Comparison of ENCODE assay signal across 1 cellular context in the genomic region with DNA sequence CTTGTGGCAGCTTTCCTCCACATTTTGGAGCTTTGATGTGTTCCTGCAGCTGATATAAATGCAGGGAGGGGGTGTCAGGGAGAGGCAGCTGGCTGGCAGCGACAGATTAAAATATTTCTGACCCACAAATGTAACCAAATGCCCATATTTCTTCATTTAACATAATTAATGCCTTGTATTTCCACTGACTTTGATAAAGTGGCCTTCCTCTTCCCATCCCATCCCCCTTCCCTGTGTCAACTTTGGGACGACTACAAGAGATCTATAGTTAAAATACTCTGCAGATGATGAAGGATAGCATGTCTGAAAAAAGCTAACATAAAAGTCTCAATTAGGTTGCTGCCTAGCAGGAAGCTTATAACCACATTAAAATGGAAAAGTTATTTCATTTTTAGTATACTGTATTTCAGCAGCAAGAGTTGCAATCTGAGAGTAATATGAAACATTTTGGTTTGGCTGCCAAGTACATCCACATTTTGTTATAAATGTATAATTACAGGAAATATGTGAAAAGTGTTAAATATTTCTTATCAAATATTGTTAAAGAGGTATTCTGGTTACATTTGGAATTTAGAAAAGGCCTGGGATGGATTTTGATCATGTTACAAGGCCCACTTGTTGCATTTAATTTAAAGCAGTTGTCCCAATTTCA.
TF ChIP-seq lines count a peak whose summit lies in the region.

No MANE protein-coding gene starts in this region.

TF ChIP-seq in IMR-90, 13 proteins besides CTCF, POLR2A, EP300 and RAD21:
- no peak for TF ChIP-seq MAFK (IDR thresholded peaks at IDR 0.05; ENCODE audit: low read depth, low read length)
- no peak for TF ChIP-seq CEBPB (IDR thresholded peaks at IDR 0.05; ENCODE audit: low read depth, low read length)
- no peak for TF ChIP-seq ELK1 (IDR thresholded peaks at IDR 0.05; ENCODE audit: borderline replicate concordance, low read depth, low read length)
- TF ChIP-seq SMC3 (IDR thresholded peaks at IDR 0.05; ENCODE audit: low read depth, low read length): no peak
- no peak for TF ChIP-seq RFX5 (IDR thresholded peaks at IDR 0.05; ENCODE audit: low read depth, low read length)
- TF ChIP-seq MAZ (IDR thresholded peaks at IDR 0.05; ENCODE audit: borderline replicate concordance, low read depth, low read length): no peak
- no peak for TF ChIP-seq NFE2L2 (IDR thresholded peaks at IDR 0.05; ENCODE audit: low read depth, low read length)
- no peak for TF ChIP-seq BHLHE40 (IDR thresholded peaks at IDR 0.05; ENCODE audit: low read depth, low read length)
- TF ChIP-seq MXI1 (IDR thresholded peaks at IDR 0.05; ENCODE audit: borderline replicate concordance, low read depth, low read length): no peak
